ENCODE assay signal across 8 cellular contexts in the genomic region with DNA sequence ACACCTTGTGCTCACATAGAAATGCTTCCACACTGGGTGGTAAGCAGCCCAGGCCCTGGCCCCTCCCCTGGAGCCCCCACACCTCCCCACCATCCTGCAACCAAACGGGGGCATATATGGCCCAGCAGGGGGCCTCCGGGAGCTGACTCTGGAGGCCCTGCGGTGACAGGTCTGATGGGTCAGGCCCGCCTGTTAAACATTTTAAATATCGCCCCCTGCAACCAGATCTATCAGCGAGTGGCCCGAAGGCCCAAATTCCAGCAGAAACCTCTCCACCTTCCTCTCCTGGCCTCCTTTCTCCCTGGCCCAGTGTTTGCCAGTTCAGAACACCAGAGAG. TPM values are rescaled to one million over a fixed set of nuclear protein-coding genes. Genes with fewer than 3 reads are reported as not detected.
DNase-seq lines count a peak whose midpoint lies in the region; ATAC-seq and TF ChIP-seq lines count a peak whose summit lies in the region.

No MANE protein-coding gene starts in this region.

- H3K36me3 ChIP-seq in heart right ventricle, result no peaks in the 10 kb centered on the region

- no peaks in the 10 kb centered on the region for H3K27me3 Mint-ChIP-seq in activated CD4-positive, alpha-beta T cell treated with anti-CD3 and anti-CD28 coated beads for 36 hours
- H3K27me3 Mint-ChIP-seq in activated CD4-positive, alpha-beta T cell treated with anti-CD3 and anti-CD28 coated beads, Interleukin-2, amount 10 ng/mL, durations not matched to agents 24 days and 14 days, result no peaks in the 10 kb centered on the region
- H3K27me3 Mint-ChIP-seq in stimulated activated memory B cell treated with anti-CD40 and anti-IgM and Interleukin-4, amounts not matched to agents 10 μg/mL and 1 μg/mL and 100 μg/mL, for 72 hours, result no peaks in the 10 kb centered on the region

- H3K4me1 ChIP-seq in heart right ventricle, result peaks cover 0 to 11% (median 0%) of the 10 kb centered on the region in 9 donors

- 38 to 65% methylated on average over 7 of the region's 7 CpGs for WGBS in heart right ventricle, 2 donors

- H3K9me3 ChIP-seq in heart right ventricle, result peaks cover 0 to 25% (median 0%) of the 10 kb centered on the region in 11 donors

- TF ChIP-seq CTCF in heart right ventricle (IDR thresholded peaks at IDR 0.05), result peak; percentile 20 to 69 (median 60)

- POLR2A ChIA-PET in activated CD4-positive, alpha-beta T cell treated with anti-CD3 and anti-CD28 coated beads for 36 hours (lab: Charles Lee), result no interaction called here

- DNase-seq in activated CD4-positive, alpha-beta T cell treated with anti-CD3 and anti-CD28 coated beads for 36 hours, result peak; percentile 36
- no peak for DNase-seq in activated CD4-positive, alpha-beta T cell treated with anti-CD3 and anti-CD28 coated beads, Interleukin-2, amount 10 ng/mL, durations not matched to agents 24 days and 14 days
- peak; percentile 30 for DNase-seq in UCSD-AML1 (lab: John Stamatoyannopoulos, UW; ENCODE audit: unreplicated experiment)
- DNase-seq in heart right ventricle, result peak in 1 of 2 donors; percentile 37
- DNase-seq in NCI-H345 (lab: John Stamatoyannopoulos, UW), result no peak

- no peak overlapping the region for H3K27ac ChIP-seq in heart right ventricle

- H3K4me3 ChIP-seq in heart right ventricle, result no peak overlapping the region

- intact Hi-C loops in activated CD4-positive, alpha-beta T cell treated with anti-CD3 and anti-CD28 coated beads for 36 hours (cut with DNase I, micrococcal nuclease), result no loop called here
- intact Hi-C loops in activated CD4-positive, alpha-beta T cell treated with anti-CD3 and anti-CD28 coated beads, Interleukin-2, amount 10 ng/mL, durations not matched to agents 24 days and 14 days (cut with micrococcal nuclease), result no loop called here
- intact Hi-C loops in heart right ventricle (cut with DNase I), result loop anchor here in 4 of 10 donors (5.0 to 10.0 kb wide), 5 partner anchors 102 to 689 kb away; a partner anchor contains a TSS

- no peak overlapping the region for H3K27ac Mint-ChIP-seq in activated CD4-positive, alpha-beta T cell treated with anti-CD3 and anti-CD28 coated beads for 36 hours
- no peak overlapping the region for H3K27ac Mint-ChIP-seq in activated CD4-positive, alpha-beta T cell treated with anti-CD3 and anti-CD28 coated beads, Interleukin-2, amount 10 ng/mL, durations not matched to agents 24 days and 14 days
- no peak overlapping the region for H3K27ac Mint-ChIP-seq in stimulated activated memory B cell treated with anti-CD40 and anti-IgM and Interleukin-4, amounts not matched to agents 10 μg/mL and 1 μg/mL and 100 μg/mL, for 72 hours

- peaks cover 9% of the 10 kb centered on the region for H3K36me3 Mint-ChIP-seq in activated CD4-positive, alpha-beta T cell treated with anti-CD3 and anti-CD28 coated beads for 36 hours (ENCODE audit: low read depth)
- peaks cover 52% of the 10 kb centered on the region for H3K36me3 Mint-ChIP-seq in activated CD4-positive, alpha-beta T cell treated with anti-CD3 and anti-CD28 coated beads, Interleukin-2, amount 10 ng/mL, durations not matched to agents 24 days and 14 days (ENCODE audit: low read depth)
- peaks cover 60% of the 10 kb centered on the region for H3K36me3 Mint-ChIP-seq in stimulated activated memory B cell treated with anti-CD40 and anti-IgM and Interleukin-4, amounts not matched to agents 10 μg/mL and 1 μg/mL and 100 μg/mL, for 72 hours

- ATAC-seq in activated CD4-positive, alpha-beta T cell treated with anti-CD3 and anti-CD28 coated beads for 36 hours, result peak; percentile 19
- peak in 7 of 8 donors; percentile 63 to 87 (median 79) for ATAC-seq in heart right ventricle
- ATAC-seq in stimulated activated memory B cell treated with anti-CD40 and anti-IgM and Interleukin-4, amounts not matched to agents 10 μg/mL and 1 μg/mL and 100 μg/mL, for 72 hours, result peak; percentile 80
- ATAC-seq in HG03139 (IDR thresholded peaks at IDR 0.05; ENCODE audit: unreplicated experiment), result no peak
- no peak for ATAC-seq in activated CD4-positive, CD25-positive, alpha-beta regulatory T cell treated with anti-CD3 and anti-CD28 coated beads, Interleukin-2, amount 50 U/mL, for 24 hours

- no peak overlapping the region for H3K4me3 Mint-ChIP-seq in activated CD4-positive, alpha-beta T cell treated with anti-CD3 and anti-CD28 coated beads for 36 hours
- no peak overlapping the region for H3K4me3 Mint-ChIP-seq in activated CD4-positive, alpha-beta T cell treated with anti-CD3 and anti-CD28 coated beads, Interleukin-2, amount 10 ng/mL, durations not matched to agents 24 days and 14 days
- H3K4me3 Mint-ChIP-seq in stimulated activated memory B cell treated with anti-CD40 and anti-IgM and Interleukin-4, amounts not matched to agents 10 μg/mL and 1 μg/mL and 100 μg/mL, for 72 hours, result no peak overlapping the region

- peaks cover 4% of the 10 kb centered on the region for H3K9me3 Mint-ChIP-seq in activated CD4-positive, alpha-beta T cell treated with anti-CD3 and anti-CD28 coated beads for 36 hours (ENCODE audit: low read depth)
- H3K9me3 Mint-ChIP-seq in activated CD4-positive, alpha-beta T cell treated with anti-CD3 and anti-CD28 coated beads, Interleukin-2, amount 10 ng/mL, durations not matched to agents 24 days and 14 days, result peaks cover 17% of the 10 kb centered on the region
- peaks cover 5% of the 10 kb centered on the region for H3K9me3 Mint-ChIP-seq in stimulated activated memory B cell treated with anti-CD40 and anti-IgM and Interleukin-4, amounts not matched to agents 10 μg/mL and 1 μg/mL and 100 μg/mL, for 72 hours

- no peaks in the 10 kb centered on the region for H3K27me3 ChIP-seq in heart right ventricle

- CTCF ChIA-PET in activated CD4-positive, alpha-beta T cell treated with anti-CD3 and anti-CD28 coated beads for 36 hours (lab: Charles Lee), result interaction anchor here (0.8 to 1.1 kb wide), 2 partner anchors 223 to 224 kb away, joined by 3 to 4 read pairs; no protein-coding TSS in a partner anchor

- H3K4me1 Mint-ChIP-seq in activated CD4-positive, alpha-beta T cell treated with anti-CD3 and anti-CD28 coated beads for 36 hours, result peaks cover 8% of the 10 kb centered on the region
- peaks cover 12% of the 10 kb centered on the region for H3K4me1 Mint-ChIP-seq in activated CD4-positive, alpha-beta T cell treated with anti-CD3 and anti-CD28 coated beads, Interleukin-2, amount 10 ng/mL, durations not matched to agents 24 days and 14 days
- peaks cover 18% of the 10 kb centered on the region for H3K4me1 Mint-ChIP-seq in stimulated activated memory B cell treated with anti-CD40 and anti-IgM and Interleukin-4, amounts not matched to agents 10 μg/mL and 1 μg/mL and 100 μg/mL, for 72 hours

RNA-seq across cellular contexts. Expression of a gene that starts 48.0 kb away (rescaled TPM):
- 10 to 100 TPM; 10.9 to 12.5 TPM for total RNA-seq in activated CD4-positive, alpha-beta T cell treated with anti-CD3 and anti-CD28 coated beads for 36 hours
- 7.5 and 9.0 TPM in 2 replicates for total RNA-seq in activated CD4-positive, alpha-beta T cell treated with anti-CD3 and anti-CD28 coated beads, Interleukin-2, amount 10 ng/mL, durations not matched to agents 24 days and 14 days
- 10 to 100 TPM; 36.0 to 61.9 (median 53.3) TPM for total RNA-seq in heart right ventricle
- 1 to 10 TPM; 5.1 to 5.9 TPM for polyA plus RNA-seq in heart right ventricle

Comparison
In these comparisons a context has a peak if more than half of its experiments do, and no peak if none do; other contexts are left out.
1. DNase-seq: peak in activated CD4-positive, alpha-beta T cell treated with anti-CD3 and anti-CD28 coated beads for 36 hours (single experiment) and UCSD-AML1 (single experiment); none in activated CD4-positive, alpha-beta T cell treated with anti-CD3 and anti-CD28 coated beads, Interleukin-2, amount 10 ng/mL, durations not matched to agents 24 days and 14 days (single experiment) and NCI-H345 (single experiment).
2. ATAC-seq: peak in activated CD4-positive, alpha-beta T cell treated with anti-CD3 and anti-CD28 coated beads for 36 hours (single experiment), heart right ventricle (7 of 8) and stimulated activated memory B cell treated with anti-CD40 and anti-IgM and Interleukin-4, amounts not matched to agents 10 μg/mL and 1 μg/mL and 100 μg/mL, for 72 hours (single experiment); none in HG03139 (single experiment) and activated CD4-positive, CD25-positive, alpha-beta regulatory T cell treated with anti-CD3 and anti-CD28 coated beads, Interleukin-2, amount 50 U/mL, for 24 hours (0 of 2).